Comparison of ENCODE assay signal across 18 cellular contexts in the genomic region with DNA sequence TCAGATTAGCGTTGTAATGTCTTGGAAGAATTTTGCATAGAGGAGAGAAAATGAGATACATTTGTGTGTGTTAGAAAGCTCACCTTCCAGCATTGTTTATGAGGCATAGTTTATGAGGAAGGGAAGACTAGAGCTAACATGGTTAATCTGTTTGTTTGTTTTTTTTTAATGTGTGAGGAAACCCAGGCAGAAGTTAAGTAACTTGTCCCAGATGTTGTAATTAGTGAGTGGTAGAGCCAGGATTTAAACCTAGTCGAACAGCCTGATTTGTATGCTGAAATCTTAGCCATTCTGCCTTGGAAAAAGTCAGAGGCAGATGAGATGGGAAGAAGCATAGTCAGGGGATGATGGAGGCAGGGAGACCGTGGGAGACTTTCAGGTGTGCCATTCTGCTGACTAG.
"Had no signal": no experiment of that assay in that cellular context is flagged by ENCODE, and none has a peak within 500 bp of the region (broad histone marks: within the 10 kb centered on the region; RNA-seq: fewer than 3 reads in every experiment).

No MANE protein-coding gene starts in this region.

- H3K9me3 Mint-ChIP-seq: activated T-helper 2 cell treated with anti-CD3 and anti-CD28 coated beads, Interferon-gamma antibody, Interleukin-2, Interleukin-4, amounts not matched to agents 10 μg/mL and 5 μg/mL and 100 μg/mL, durations not matched to agents 14 hours and 24 hours and 36 hours; effector memory CD8-positive, alpha-beta T cell; natural killer cell; stimulated activated effector memory CD8-positive, alpha-beta T cell treated with anti-CD3 and anti-CD28 coated beads, Interleukin-12 subunit alpha, Interleukin-12 subunit beta, amount 100 ng/mL, for 72 hours had no signal

- H3K27ac Mint-ChIP-seq: activated T-helper 2 cell treated with anti-CD3 and anti-CD28 coated beads, Interferon-gamma antibody, Interleukin-2, Interleukin-4, amounts not matched to agents 10 μg/mL and 5 μg/mL and 100 μg/mL, durations not matched to agents 14 hours and 24 hours and 36 hours; stimulated activated effector memory CD8-positive, alpha-beta T cell treated with anti-CD3 and anti-CD28 coated beads, Interleukin-12 subunit alpha, Interleukin-12 subunit beta, amount 100 ng/mL, for 72 hours had no signal

- H3K27ac ChIP-seq: body of pancreas, gastroesophageal sphincter, heart right ventricle, neutrophil, sigmoid colon, thyroid gland had no signal

- H3K27me3 ChIP-seq: body of pancreas, gastroesophageal sphincter, heart right ventricle, neutrophil, sigmoid colon, thyroid gland had no signal

- ATAC-seq: body of pancreas; effector memory CD8-positive, alpha-beta T cell; gastroesophageal sphincter; left ventricle myocardium superior; natural killer cell; stimulated activated effector memory CD8-positive, alpha-beta T cell treated with anti-CD3 and anti-CD28 coated beads, Interleukin-12 subunit alpha, Interleukin-12 subunit beta, amount 100 ng/mL, for 72 hours had no signal

- H3K4me3 ChIP-seq: body of pancreas, gastroesophageal sphincter, heart right ventricle, sigmoid colon, thyroid gland had no signal

- H3K9me3 ChIP-seq: body of pancreas, gastroesophageal sphincter, heart right ventricle, neutrophil, sigmoid colon, thyroid gland had no signal

- H3K4me3 Mint-ChIP-seq: effector memory CD8-positive, alpha-beta T cell; natural killer cell; stimulated activated effector memory CD8-positive, alpha-beta T cell treated with anti-CD3 and anti-CD28 coated beads, Interleukin-12 subunit alpha, Interleukin-12 subunit beta, amount 100 ng/mL, for 72 hours had no signal

- H3K4me1 Mint-ChIP-seq: natural killer cell had no signal

- H3K27me3 Mint-ChIP-seq: effector memory CD8-positive, alpha-beta T cell had no signal

- H3K4me1 ChIP-seq: body of pancreas, gastroesophageal sphincter, sigmoid colon, thyroid gland had no signal

- DNase-seq: activated CD4-positive, alpha-beta T cell treated with anti-CD3 and anti-CD28 coated beads, Interleukin-2, amount 50 U/mL, for 1 hour; activated naive CD4-positive, alpha-beta T cell treated with Interleukin-2 at 50 U/mL for 16 hours; body of pancreas; caudate nucleus; effector memory CD8-positive, alpha-beta T cell; heart right ventricle; kidney glomerular epithelial cell; left ventricle myocardium superior; natural killer cell; sigmoid colon; stimulated activated CD4-positive, alpha-beta T cell treated with anti-CD3 and anti-CD28 coated beads, Interleukin-4, amount 100 ng/mL, for 24 hours; T-helper 1 cell; T1000; thyroid gland had no signal
